Comparison of ENCODE assay signal across 8 cellular contexts in genomic region chr12:4604684-4605193, GRCh38. TPM values are rescaled to one million over a fixed set of nuclear protein-coding genes. Genes with fewer than 3 reads are reported as not detected.
A peak's percentile ranks its signal among the peaks of the same experiment; 100 is the strongest.
DNase-seq lines count a peak whose midpoint lies in the region; ATAC-seq and TF ChIP-seq lines count a peak whose summit lies in the region.

No MANE protein-coding gene starts in this region.

- H3K4me3 ChIP-seq in Karpas-422 (ENCODE audit: low read length): peak overlapping the region; percentile 88
- H3K4me3 ChIP-seq in foreskin fibroblast (ENCODE audit: low read depth in 1 of 2, low read length in 2 of 2): peak overlapping the region; percentile 61 to 91
- H3K4me3 ChIP-seq in neural progenitor cell: peak overlapping the region; percentile 96
- peak overlapping the region; percentile 92 to 99 for H3K4me3 ChIP-seq in stomach smooth muscle (ENCODE audit: low read length in 2 of 2)

- H3K36me3 ChIP-seq in Karpas-422 (ENCODE audit: insufficient read depth, low read length) (no peaks in the 10 kb centered on the region), neural progenitor cell (no peaks in the 10 kb centered on the region), stomach smooth muscle (ENCODE audit: control insufficient read depth in 2 of 2, insufficient read depth in 2 of 2, low read length in 2 of 2) (peaks cover 0 to 2% of the 10 kb centered on the region in 2 donors)

- no peaks in the 10 kb centered on the region for H3K9me3 Mint-ChIP-seq in neural progenitor cell

- H3K4me3 Mint-ChIP-seq in neural progenitor cell: peak overlapping the region; percentile 98

- peaks cover 2% of the 10 kb centered on the region for H3K36me3 Mint-ChIP-seq in neural progenitor cell

- H3F3A ChIP-seq in neural progenitor cell (ENCODE audit: low read depth): peaks cover 11% of the 10 kb centered on the region

- H3K9me3 ChIP-seq in Karpas-422 (ENCODE audit: low read length) (no peaks in the 10 kb centered on the region), neural progenitor cell (ENCODE audit: low read depth) (no peaks in the 10 kb centered on the region), stomach smooth muscle (ENCODE audit: control insufficient read depth in 2 of 2, low read length in 2 of 2) (no peaks in the 10 kb centered on the region)

- H3K79me2 ChIP-seq in Karpas-422 (ENCODE audit: low read length) (peaks cover 3% of the 10 kb centered on the region; the same call in 1 of the 2 replicates), neural progenitor cell (ENCODE audit: low read depth) (peaks cover 10% of the 10 kb centered on the region)

- H4K20me1 ChIP-seq in Karpas-422 (ENCODE audit: insufficient read depth, low read depth, low read length): no peaks in the 10 kb centered on the region
- H4K20me1 ChIP-seq in neural progenitor cell (ENCODE audit: low read depth): no peaks in the 10 kb centered on the region

- H3K27me3 ChIP-seq in Karpas-422 (ENCODE audit: low read length) (no peaks in the 10 kb centered on the region), neural progenitor cell (no peaks in the 10 kb centered on the region), stomach smooth muscle (ENCODE audit: control insufficient read depth in 1 of 2, insufficient read depth in 2 of 2, low read length in 2 of 2) (no peaks in the 10 kb centered on the region)

- peaks cover 8% of the 10 kb centered on the region for H3K4me1 Mint-ChIP-seq in neural progenitor cell

- H3K27ac ChIP-seq in Karpas-422 (ENCODE audit: low read length) (no peak overlapping the region), neural progenitor cell (no peak overlapping the region), stomach smooth muscle (ENCODE audit: low read length) (peak overlapping the region; percentile 66)

- peak; percentile 99 for TF ChIP-seq CTCF in foreskin fibroblast (IDR thresholded peaks at IDR 0.05; ENCODE audit: low read depth, low read length)
- TF ChIP-seq CTCF in neural progenitor cell (IDR thresholded peaks at IDR 0.05): peak; percentile 98

- peak overlapping the region; percentile 94 for H3K27ac Mint-ChIP-seq in neural progenitor cell

- TF ChIP-seq POLR2A in Raji (IDR thresholded peaks at IDR 0.05; ENCODE audit: insufficient read depth, low read depth, low read length): peak; percentile 72

- H3K4me1 ChIP-seq in Karpas-422 (ENCODE audit: low read length) (peaks cover 27% of the 10 kb centered on the region), neural progenitor cell (peaks cover 28% of the 10 kb centered on the region), stomach smooth muscle (ENCODE audit: control insufficient read depth, insufficient read depth, low read length) (peaks cover 2% of the 10 kb centered on the region)

- no peaks in the 10 kb centered on the region for H3K27me3 Mint-ChIP-seq in neural progenitor cell (ENCODE audit: insufficient read depth, low read depth)

- H2AFZ ChIP-seq in Karpas-422 (ENCODE audit: low read length): peak overlapping the region; percentile 97
- H2AFZ ChIP-seq in neural progenitor cell (replicated peaks): peak overlapping the region; percentile 100

- H3K4me2 ChIP-seq in Karpas-422 (ENCODE audit: low read depth, low read length, poor library complexity, severe bottlenecking): peak overlapping the region; percentile 91
- peak overlapping the region; percentile 99 for H3K4me2 ChIP-seq in neural progenitor cell

- DNase-seq in ELR (ENCODE audit: low read depth) (peak; percentile 92), Karpas-422 (peak; percentile 95), activated gamma-delta T cell (lab: John Stamatoyannopoulos, UW) (peak; percentile 11), foreskin fibroblast (peak; percentile 82 to 93), neural progenitor cell (ENCODE audit: low spot score) (peak; percentile 88)

- no peaks in the 10 kb centered on the region for H3K9me2 ChIP-seq in Karpas-422 (replicated peaks; ENCODE audit: insufficient read depth, low read length)

- H3K9ac ChIP-seq in Karpas-422 (ENCODE audit: low read length) (peak overlapping the region; percentile 80), neural progenitor cell (peak overlapping the region; percentile 60), stomach smooth muscle (ENCODE audit: low read length in 2 of 2) (peak overlapping the region; percentile 90 to 93)

- ATAC-seq in GM21786 (IDR thresholded peaks at IDR 0.05; ENCODE audit: unreplicated experiment): peak; percentile 95

RNA-seq across cellular contexts. Expression of gene DYRK4, which starts 42.7 kb away (rescaled TPM):
- 27.2 and 44.9 TPM in 2 replicates for total RNA-seq in Karpas-422 (2014; rRNA removed; shearing (Covaris generic); ENCODE audit: low replicate concordance)
- 15.2 and 20.5 TPM in 2 replicates for total RNA-seq in neural progenitor cell (ENCODE audit: low replicate concordance)

RNA-seq across cellular contexts. Expression of gene AKAP3, which starts 44.1 kb away (rescaled TPM):
- total RNA-seq in Karpas-422 (2014; rRNA removed; shearing (Covaris generic); ENCODE audit: low replicate concordance): 0.56 and 0.69 TPM in 2 replicates
- 2.4 and 3.0 TPM in 2 replicates for total RNA-seq in neural progenitor cell (ENCODE audit: low replicate concordance)

RNA-seq across cellular contexts. Expression of gene NDUFA9, which starts 44.2 kb away (rescaled TPM):
- total RNA-seq in Karpas-422 (2014; rRNA removed; shearing (Covaris generic); ENCODE audit: low replicate concordance): 72.2 and 83.9 TPM in 2 replicates
- 46.4 and 67.7 TPM in 2 replicates for total RNA-seq in neural progenitor cell (ENCODE audit: low replicate concordance)

Comparison
In these comparisons a context has a peak if more than half of its experiments do, and no peak if none do; other contexts are left out.
1. DNase-seq: peak in every context shown above with its lines; median percentile 95 in Karpas-422; 92 in ELR; 88 in neural progenitor cell; 88 in foreskin fibroblast; 11 in activated gamma-delta T cell.